Comparison of ENCODE assay signal across 8 cellular contexts in the genomic region with DNA sequence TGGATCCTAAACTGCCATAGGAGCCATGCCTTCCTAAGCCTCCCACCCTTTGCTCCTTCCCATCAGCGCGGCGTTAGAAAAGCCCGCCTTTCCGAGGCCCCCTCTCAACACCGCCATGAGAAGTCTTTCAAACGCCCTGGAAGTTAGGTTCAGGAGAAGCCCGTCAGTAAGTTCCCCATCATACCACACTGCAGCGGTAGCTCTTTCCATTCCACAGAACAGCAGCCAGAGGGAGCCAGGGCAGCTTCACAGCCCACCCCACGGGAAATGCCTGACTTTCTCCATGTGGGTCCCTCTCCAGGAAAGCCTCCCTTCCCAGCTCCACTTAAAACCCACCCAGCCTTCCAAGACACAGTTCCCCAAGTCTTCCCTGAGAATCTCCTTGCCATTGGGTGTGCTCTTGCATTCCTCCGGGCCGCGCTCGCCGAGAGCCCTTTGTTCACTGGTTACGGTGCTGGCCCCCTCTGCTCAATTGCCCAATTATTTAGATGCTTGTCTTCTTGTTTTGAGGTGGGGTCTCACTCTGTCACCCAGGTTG. TPM values are rescaled to one million over a fixed set of nuclear protein-coding genes. Genes with fewer than 3 reads are reported as not detected.
DNase-seq lines count a peak whose midpoint lies in the region; ATAC-seq and TF ChIP-seq lines count a peak whose summit lies in the region.

No MANE protein-coding gene starts in this region.

- no peaks in the 10 kb centered on the region for H3K9me3 Mint-ChIP-seq in activated T-cell treated with anti-CD3 and anti-CD28 coated beads, Interleukin-2, amount 50 U/mL, for 4 hours

- H3K9me3 ChIP-seq in adipocyte (ENCODE audit: control insufficient read depth, low read length) (no peaks in the 10 kb centered on the region), tibial artery (no peaks in the 10 kb centered on the region)

- no peaks in the 10 kb centered on the region for H3K27me3 Mint-ChIP-seq in activated T-cell treated with anti-CD3 and anti-CD28 coated beads, Interleukin-2, amount 50 U/mL, for 4 hours (ENCODE audit: low read depth)

- peaks cover under 1% of the 10 kb centered on the region for H3K36me3 Mint-ChIP-seq in activated T-cell treated with anti-CD3 and anti-CD28 coated beads, Interleukin-2, amount 50 U/mL, for 4 hours (ENCODE audit: insufficient read depth)

- H3K36me3 ChIP-seq in adipocyte (ENCODE audit: control insufficient read depth, insufficient read depth, low read length, severe bottlenecking) (no peaks in the 10 kb centered on the region), kidney epithelial cell (ENCODE audit: control insufficient read depth, insufficient read depth, low read length) (no peaks in the 10 kb centered on the region), tibial artery (no peaks in the 10 kb centered on the region)

- H3K27me3 ChIP-seq in adipocyte (replicated peaks; ENCODE audit: control insufficient read depth, insufficient read depth, low read length) = no peaks in the 10 kb centered on the region
- H3K27me3 ChIP-seq in kidney epithelial cell (ENCODE audit: control insufficient read depth, insufficient read depth, low read length) = no peaks in the 10 kb centered on the region
- no peaks in the 10 kb centered on the region for H3K27me3 ChIP-seq in tibial artery

- H3K9ac ChIP-seq in adipocyte (ENCODE audit: low read length) = peak overlapping the region; percentile 68

- H3K4me1 Mint-ChIP-seq in activated T-cell treated with anti-CD3 and anti-CD28 coated beads, Interleukin-2, amount 50 U/mL, for 4 hours (ENCODE audit: low read depth) = peaks cover 36% of the 10 kb centered on the region

- H3K4me3 ChIP-seq in adipocyte (ENCODE audit: low read length) = peak overlapping the region; percentile 66
- H3K4me3 ChIP-seq in kidney epithelial cell (ENCODE audit: low read depth, low read length) = no peak overlapping the region
- H3K4me3 ChIP-seq in tibial artery = peak overlapping the region in 1 of 2 donors; percentile 35

- intact Hi-C loops in tibial artery (cut with DNase I; ENCODE audit: low total_unique reads) = no loop called here

- no peak for DNase-seq in activated T-cell treated with anti-CD3 and anti-CD28 coated beads, Interleukin-2, amount 50 U/mL, for 4 hours
- DNase-seq in activated T-cell treated with anti-CD3 and anti-CD28 coated beads, Interleukin-2, amount 50 U/mL, for 1 hour = no peak
- DNase-seq in adipocyte (ENCODE audit: low read depth) (peak; percentile 9), kidney epithelial cell (ENCODE audit: low read depth) (no peak), tibial artery (peak in 1 of 2 donors; percentile 39), NCI-H2107 (lab: John Stamatoyannopoulos, UW) (no peak), ureter (ENCODE audit: low spot score) (no peak), DMS53 treated with DMSO at 0.1 percent for 48 hours (lab: John Stamatoyannopoulos, UW; ENCODE audit: unreplicated experiment) (no peak)

- peak overlapping the region; percentile 51 for H3K4me3 Mint-ChIP-seq in activated T-cell treated with anti-CD3 and anti-CD28 coated beads, Interleukin-2, amount 50 U/mL, for 4 hours

- H3K27ac ChIP-seq in tibial artery = peak overlapping the region; percentile 34 to 49

- H3K4me1 ChIP-seq in adipocyte (ENCODE audit: control insufficient read depth, insufficient read depth, low read length) = peaks cover 25% of the 10 kb centered on the region
- peaks cover 0 to 9% (median 8%) of the 10 kb centered on the region in 4 donors for H3K4me1 ChIP-seq in tibial artery

- TF ChIP-seq CTCF in kidney epithelial cell (IDR thresholded peaks at IDR 0.05; ENCODE audit: insufficient read depth, low read length, poor library complexity, severe bottlenecking) = peak; percentile 41
- peak in 1 of 2 experiments; percentile 29 for TF ChIP-seq CTCF in tibial artery (IDR thresholded peaks at IDR 0.05)

- no peak for ATAC-seq in activated T-cell treated with anti-CD3 and anti-CD28 coated beads, Interleukin-2, amount 50 U/mL, for 4 hours

RNA-seq across cellular contexts. Expression of a gene that starts 28.7 kb away (rescaled TPM):
- total RNA-seq in activated T-cell treated with anti-CD3 and anti-CD28 coated beads, Interleukin-2, amount 50 U/mL, for 4 hours = 10 to 100 TPM; 13.6 to 19.6 (median 17.6) TPM
- total RNA-seq in kidney epithelial cell = 1.7 and 1.9 TPM in 2 replicates
- total RNA-seq in ureter = 16.1 TPM

RNA-seq across cellular contexts. Expression of a gene that starts 44.9 kb away (rescaled TPM):
- total RNA-seq in activated T-cell treated with anti-CD3 and anti-CD28 coated beads, Interleukin-2, amount 50 U/mL, for 4 hours = 10 to 100 TPM; 27.2 to 34.6 (median 31.8) TPM
- total RNA-seq in kidney epithelial cell (53.4 and 62.0 TPM in 2 replicates), ureter (50.5 TPM)

RNA-seq across cellular contexts. Expression of a gene that starts 56.0 kb away (rescaled TPM):
- total RNA-seq in activated T-cell treated with anti-CD3 and anti-CD28 coated beads, Interleukin-2, amount 50 U/mL, for 4 hours = not detected
- not detected in 2 replicates for total RNA-seq in kidney epithelial cell
- total RNA-seq in ureter = not detected
